Comparison of ENCODE assay signal across 1 cellular context in the genomic region with DNA sequence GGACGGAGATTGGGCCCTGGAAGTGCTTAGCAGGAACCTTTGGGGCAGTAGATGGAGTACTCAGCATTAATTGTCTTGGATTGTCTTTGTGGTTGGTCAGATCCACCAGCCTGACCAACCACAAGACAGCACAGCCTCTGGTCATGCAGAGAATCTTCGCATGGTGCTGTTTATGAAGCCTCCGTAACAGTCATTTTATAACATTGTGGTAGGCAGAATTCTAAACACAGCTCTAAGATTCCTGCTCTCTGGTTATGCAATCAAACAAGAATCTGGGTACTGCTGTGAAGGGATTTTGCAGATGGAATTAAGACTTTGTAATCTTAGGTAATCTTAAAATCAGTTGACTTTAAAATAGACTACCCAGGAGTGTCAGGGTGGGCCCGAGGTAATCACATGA.
TF ChIP-seq lines count a peak whose summit lies in the region.

No MANE protein-coding gene starts in this region.

TF ChIP-seq in H1, 55 proteins besides CTCF, POLR2A, EP300 and RAD21:
- TF ChIP-seq ASH2L (IDR thresholded peaks at IDR 0.05; ENCODE audit: low read length) (no peak), GABPA (IDR thresholded peaks at IDR 0.05; ENCODE audit: borderline replicate concordance, insufficient read depth, low read length) (no peak), RNF2 (IDR thresholded peaks at IDR 0.05; ENCODE audit: borderline replicate concordance, low read depth, low read length, missing control alignments, poor library complexity, severe bottlenecking) (no peak), FOSL1 (IDR thresholded peaks at IDR 0.05; ENCODE audit: insufficient read depth, low read depth, low read length) (no peak), RFX5 (IDR thresholded peaks at IDR 0.05; ENCODE audit: borderline replicate concordance, low read depth, low read length) (no peak), RXRA (IDR thresholded peaks at IDR 0.05; ENCODE audit: insufficient read depth, low read depth, low read length) (no peak), JUND (IDR thresholded peaks at IDR 0.05; ENCODE audit: low read length) (no peak), GTF2F1 (IDR thresholded peaks at IDR 0.05; ENCODE audit: borderline replicate concordance, low read depth, low read length) (no peak), SP2 (IDR thresholded peaks at IDR 0.05; ENCODE audit: low read length) (no peak), YY1 (IDR thresholded peaks at IDR 0.05; ENCODE audit: low read depth, low read length) (no peak), PHF8 (conservative IDR thresholded peaks at IDR 0.05; ENCODE audit: low read depth, low read length) (no peak)
- TF ChIP-seq, protein P1, sequence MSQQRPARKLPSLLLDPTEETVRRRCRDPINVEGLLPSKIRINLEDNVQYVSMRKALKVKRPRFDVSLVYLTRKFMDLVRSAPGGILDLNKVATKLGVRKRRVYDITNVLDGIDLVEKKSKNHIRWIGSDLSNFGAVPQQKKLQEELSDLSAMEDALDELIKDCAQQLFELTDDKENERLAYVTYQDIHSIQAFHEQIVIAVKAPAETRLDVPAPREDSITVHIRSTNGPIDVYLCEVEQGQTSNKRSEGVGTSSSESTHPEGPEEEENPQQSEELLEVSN (IDR thresholded peaks at IDR 0.05), result no peak
